ENCODE assay signal across 2 cellular contexts in the genomic region with DNA sequence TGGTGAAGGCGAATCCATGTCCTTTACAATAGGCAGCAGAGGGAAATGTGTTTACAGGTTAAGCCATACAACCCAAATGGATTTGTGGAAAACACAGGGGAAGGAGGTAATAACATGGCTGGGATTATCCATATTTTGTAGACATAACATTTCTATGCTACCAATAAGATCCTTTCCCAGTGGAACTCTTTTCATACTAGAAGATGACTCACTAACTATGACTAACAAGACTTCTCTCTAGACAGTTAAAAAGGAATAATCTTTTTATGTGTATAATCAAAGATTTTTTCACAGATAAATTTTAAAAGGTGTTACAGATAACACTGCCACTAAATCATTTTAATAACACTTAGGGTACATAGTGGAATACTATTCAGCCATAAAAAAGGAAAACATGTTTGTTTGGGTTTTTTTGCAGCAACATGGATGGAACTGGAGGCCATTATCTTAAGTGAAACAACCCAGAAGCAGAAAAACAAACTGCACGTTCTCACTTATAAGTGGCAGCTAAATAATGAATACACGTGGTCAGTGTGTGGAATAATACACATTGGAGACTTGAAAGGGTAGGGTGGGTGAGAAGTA.
TF ChIP-seq lines count a peak whose summit lies in the region.

No MANE protein-coding gene starts in this region.

TF ChIP-seq in A549, 52 proteins besides CTCF, POLR2A, EP300 and RAD21:
- TF ChIP-seq FOSL2 (IDR thresholded peaks at IDR 0.05) (no peak), FOSL2 (CRISPR knock-in tag; IDR thresholded peaks at IDR 0.05) (peak; percentile 28; the same call in 1 of the 2 replicates), SMC3 (IDR thresholded peaks at IDR 0.05) (no peak), PHF8 (IDR thresholded peaks at IDR 0.05; ENCODE audit: borderline replicate concordance, low read depth) (no peak), MAFK (IDR thresholded peaks at IDR 0.05; ENCODE audit: partially characterized antibody) (no peak), ZC3H11A (IDR thresholded peaks at IDR 0.05) (no peak), JUNB (IDR thresholded peaks at IDR 0.05) (0 out of 2 replicates have a peak, but pooled peaks have one; percentile 18), GATA3 (IDR thresholded peaks at IDR 0.05; ENCODE audit: borderline replicate concordance) (no peak), ZFP36 (IDR thresholded peaks at IDR 0.05; ENCODE audit: borderline replicate concordance, partially characterized antibody) (no peak)
TF ChIP-seq in A549: peak in this region for 2.

TF ChIP-seq in SK-N-SH, 30 proteins besides CTCF, POLR2A, EP300 and RAD21:
- no peak for TF ChIP-seq CHD2 (IDR thresholded peaks at IDR 0.05; ENCODE audit: low read length, partially characterized antibody)
- TF ChIP-seq, protein P1, sequence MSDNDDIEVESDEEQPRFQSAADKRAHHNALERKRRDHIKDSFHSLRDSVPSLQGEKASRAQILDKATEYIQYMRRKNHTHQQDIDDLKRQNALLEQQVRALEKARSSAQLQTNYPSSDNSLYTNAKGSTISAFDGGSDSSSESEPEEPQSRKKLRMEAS (IDR thresholded peaks at IDR 0.05; ENCODE audit: low read depth), result no peak
- no peak for TF ChIP-seq NFIC (IDR thresholded peaks at IDR 0.05; ENCODE audit: borderline replicate concordance)
- TF ChIP-seq RXRA (IDR thresholded peaks at IDR 0.05; ENCODE audit: borderline replicate concordance, low read depth), result no peak
- no peak for TF ChIP-seq GATA2 (CRISPR knock-in tag; IDR thresholded peaks at IDR 0.05)
- TF ChIP-seq RFX5 (IDR thresholded peaks at IDR 0.05; ENCODE audit: low read length), result no peak
- no peak for TF ChIP-seq TCF12 (IDR thresholded peaks at IDR 0.05)
- TF ChIP-seq GABPA (IDR thresholded peaks at IDR 0.05; ENCODE audit: low read depth), result no peak
- TF ChIP-seq, protein P2, sequence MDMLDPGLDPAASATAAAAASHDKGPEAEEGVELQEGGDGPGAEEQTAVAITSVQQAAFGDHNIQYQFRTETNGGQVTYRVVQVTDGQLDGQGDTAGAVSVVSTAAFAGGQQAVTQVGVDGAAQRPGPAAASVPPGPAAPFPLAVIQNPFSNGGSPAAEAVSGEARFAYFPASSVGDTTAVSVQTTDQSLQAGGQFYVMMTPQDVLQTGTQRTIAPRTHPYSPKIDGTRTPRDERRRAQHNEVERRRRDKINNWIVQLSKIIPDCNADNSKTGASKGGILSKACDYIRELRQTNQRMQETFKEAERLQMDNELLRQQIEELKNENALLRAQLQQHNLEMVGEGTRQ (IDR thresholded peaks at IDR 0.05; ENCODE audit: borderline replicate concordance, low read depth, low read length), result no peak
- TF ChIP-seq, protein P3, sequence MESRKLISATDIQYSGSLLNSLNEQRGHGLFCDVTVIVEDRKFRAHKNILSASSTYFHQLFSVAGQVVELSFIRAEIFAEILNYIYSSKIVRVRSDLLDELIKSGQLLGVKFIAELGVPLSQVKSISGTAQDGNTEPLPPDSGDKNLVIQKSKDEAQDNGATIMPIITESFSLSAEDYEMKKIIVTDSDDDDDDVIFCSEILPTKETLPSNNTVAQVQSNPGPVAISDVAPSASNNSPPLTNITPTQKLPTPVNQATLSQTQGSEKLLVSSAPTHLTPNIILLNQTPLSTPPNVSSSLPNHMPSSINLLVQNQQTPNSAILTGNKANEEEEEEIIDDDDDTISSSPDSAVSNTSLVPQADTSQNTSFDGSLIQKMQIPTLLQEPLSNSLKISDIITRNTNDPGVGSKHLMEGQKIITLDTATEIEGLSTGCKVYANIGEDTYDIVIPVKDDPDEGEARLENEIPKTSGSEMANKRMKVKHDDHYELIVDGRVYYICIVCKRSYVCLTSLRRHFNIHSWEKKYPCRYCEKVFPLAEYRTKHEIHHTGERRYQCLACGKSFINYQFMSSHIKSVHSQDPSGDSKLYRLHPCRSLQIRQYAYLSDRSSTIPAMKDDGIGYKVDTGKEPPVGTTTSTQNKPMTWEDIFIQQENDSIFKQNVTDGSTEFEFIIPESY (IDR thresholded peaks at IDR 0.05; ENCODE audit: borderline replicate concordance, low read depth), result no peak
- no peak for TF ChIP-seq FOXJ3 (CRISPR knock-in tag; IDR thresholded peaks at IDR 0.05)
- no peak for TF ChIP-seq EZH2phosphoT487 (IDR thresholded peaks at IDR 0.05; ENCODE audit: borderline replicate concordance, low read depth)
- TF ChIP-seq, protein P4, sequence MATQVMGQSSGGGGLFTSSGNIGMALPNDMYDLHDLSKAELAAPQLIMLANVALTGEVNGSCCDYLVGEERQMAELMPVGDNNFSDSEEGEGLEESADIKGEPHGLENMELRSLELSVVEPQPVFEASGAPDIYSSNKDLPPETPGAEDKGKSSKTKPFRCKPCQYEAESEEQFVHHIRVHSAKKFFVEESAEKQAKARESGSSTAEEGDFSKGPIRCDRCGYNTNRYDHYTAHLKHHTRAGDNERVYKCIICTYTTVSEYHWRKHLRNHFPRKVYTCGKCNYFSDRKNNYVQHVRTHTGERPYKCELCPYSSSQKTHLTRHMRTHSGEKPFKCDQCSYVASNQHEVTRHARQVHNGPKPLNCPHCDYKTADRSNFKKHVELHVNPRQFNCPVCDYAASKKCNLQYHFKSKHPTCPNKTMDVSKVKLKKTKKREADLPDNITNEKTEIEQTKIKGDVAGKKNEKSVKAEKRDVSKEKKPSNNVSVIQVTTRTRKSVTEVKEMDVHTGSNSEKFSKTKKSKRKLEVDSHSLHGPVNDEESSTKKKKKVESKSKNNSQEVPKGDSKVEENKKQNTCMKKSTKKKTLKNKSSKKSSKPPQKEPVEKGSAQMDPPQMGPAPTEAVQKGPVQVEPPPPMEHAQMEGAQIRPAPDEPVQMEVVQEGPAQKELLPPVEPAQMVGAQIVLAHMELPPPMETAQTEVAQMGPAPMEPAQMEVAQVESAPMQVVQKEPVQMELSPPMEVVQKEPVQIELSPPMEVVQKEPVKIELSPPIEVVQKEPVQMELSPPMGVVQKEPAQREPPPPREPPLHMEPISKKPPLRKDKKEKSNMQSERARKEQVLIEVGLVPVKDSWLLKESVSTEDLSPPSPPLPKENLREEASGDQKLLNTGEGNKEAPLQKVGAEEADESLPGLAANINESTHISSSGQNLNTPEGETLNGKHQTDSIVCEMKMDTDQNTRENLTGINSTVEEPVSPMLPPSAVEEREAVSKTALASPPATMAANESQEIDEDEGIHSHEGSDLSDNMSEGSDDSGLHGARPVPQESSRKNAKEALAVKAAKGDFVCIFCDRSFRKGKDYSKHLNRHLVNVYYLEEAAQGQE (IDR thresholded peaks at IDR 0.05; ENCODE audit: low read depth, low read length), result no peak
- TF ChIP-seq MEF2A (IDR thresholded peaks at IDR 0.05; ENCODE audit: borderline replicate concordance, low read depth), result no peak
